11 cellular contexts compared by ENCODE assay signal in the genomic region with DNA sequence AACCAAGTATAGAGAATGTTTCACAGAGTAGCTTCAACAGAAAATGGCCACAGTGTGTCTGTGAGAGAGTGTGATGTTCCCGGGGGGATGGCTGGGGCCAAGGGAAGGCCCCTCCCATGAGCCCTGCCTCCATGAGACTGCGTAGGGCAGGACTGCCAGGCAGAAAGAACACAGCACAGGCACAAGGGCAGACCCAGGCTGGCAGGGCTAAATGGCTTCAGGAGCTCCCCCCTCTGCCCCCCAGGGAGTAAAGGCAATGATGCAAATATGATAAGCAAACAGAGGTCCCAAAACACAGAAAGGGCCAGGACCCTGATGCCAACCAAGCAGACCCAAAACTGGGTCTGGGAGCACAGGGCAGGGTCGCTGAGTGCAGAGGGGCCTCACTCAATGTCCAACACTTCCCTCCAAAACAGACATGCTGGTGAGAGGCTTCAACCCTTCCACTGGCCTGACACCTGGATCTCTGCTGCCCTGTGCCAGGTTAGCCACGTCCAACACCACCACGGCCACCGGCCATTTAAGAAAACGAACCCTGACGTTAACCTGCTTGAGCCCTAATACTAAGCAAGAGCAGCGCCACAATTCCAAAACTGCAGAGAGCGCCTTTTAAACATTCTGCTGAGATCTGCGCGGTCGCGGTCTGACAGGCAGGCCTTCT.
DNase-seq lines count a peak whose midpoint lies in the region; ATAC-seq lines count a peak whose summit lies in the region.
"Had no signal": no experiment of that assay in that cellular context is flagged by ENCODE, and none has a peak within 500 bp of the region (broad histone marks: within the 10 kb centered on the region; RNA-seq: fewer than 3 reads in every experiment).

No MANE protein-coding gene starts in this region.

- H3K9ac ChIP-seq in rectal smooth muscle tissue (ENCODE audit: low read length) = no peak overlapping the region

- H3K4me3 ChIP-seq in rectal smooth muscle tissue (ENCODE audit: low read length) = peak overlapping the region; percentile 7
- H3K4me3 ChIP-seq: SJSA1 had no signal

- DNase-seq in cardiac septum (ENCODE audit: low spot score) (peak; percentile 67), Right ventricle myocardium inferior (ENCODE audit: missing footprints) (no peak), left ventricle myocardium superior (peak; percentile 35), pons (ENCODE audit: low spot score) (no peak), NCI-H128 (lab: John Stamatoyannopoulos, UW; ENCODE audit: unreplicated experiment) (no peak)
- DNase-seq: NCI-H1105, small intestine had no signal

- no peaks in the 10 kb centered on the region for H3K36me3 ChIP-seq in rectal smooth muscle tissue (ENCODE audit: control insufficient read depth, insufficient read depth, low read length)
- H3K36me3 ChIP-seq: SJSA1 had no signal

- H3K27me3 ChIP-seq in rectal smooth muscle tissue (ENCODE audit: control insufficient read depth, insufficient read depth, low read length) = no peaks in the 10 kb centered on the region
- H3K27me3 ChIP-seq: SJSA1 had no signal

- H3K27ac ChIP-seq in rectal smooth muscle tissue (ENCODE audit: low read depth, low read length) = peak overlapping the region; percentile 95
- H3K27ac ChIP-seq: SJSA1 had no signal

- intact Hi-C loops in cardiac septum (cut with DNase I) (loop anchor here (5.0 kb wide), 1 partner anchor 87 kb away; no protein-coding TSS in a partner anchor), Right ventricle myocardium inferior (cut with DNase I) (loop anchor here (5.0 kb wide), 1 partner anchor 63 kb away; no protein-coding TSS in a partner anchor), left ventricle myocardium superior (cut with micrococcal nuclease) (no loop called here)

- H3K4me1 ChIP-seq in rectal smooth muscle tissue (ENCODE audit: control insufficient read depth, insufficient read depth, low read length) = peaks cover 53% of the 10 kb centered on the region

- ATAC-seq in Right ventricle myocardium inferior = no peak
- ATAC-seq in left ventricle myocardium superior = no peak
- ATAC-seq in HG03565 (IDR thresholded peaks at IDR 0.05; ENCODE audit: unreplicated experiment) = no peak
- no peak for ATAC-seq in HG03571 (IDR thresholded peaks at IDR 0.05; ENCODE audit: unreplicated experiment)

Comparison
In these comparisons a context has a peak if more than half of its experiments do, and no peak if none do; other contexts are left out.
1. DNase-seq: peak in cardiac septum (single experiment) and left ventricle myocardium superior (single experiment); none in Right ventricle myocardium inferior (single experiment), pons (single experiment) and NCI-H128 (single experiment).